ENCODE assay signal across 10 cellular contexts in genomic region chr2:226118471-226119429, GRCh38.
DNase-seq lines count a peak whose midpoint lies in the region; ATAC-seq lines count a peak whose summit lies in the region.
"Had no signal": no experiment of that assay in that cellular context is flagged by ENCODE, and none has a peak within 500 bp of the region (broad histone marks: within the 10 kb centered on the region; RNA-seq: fewer than 3 reads in every experiment).

No MANE protein-coding gene starts in this region.

- no peaks in the 10 kb centered on the region for H3K36me3 ChIP-seq in skeletal muscle satellite cell (ENCODE audit: insufficient read depth, low read length)

- H3K9me3 ChIP-seq in skeletal muscle satellite cell (replicated peaks; ENCODE audit: low read length) = no peaks in the 10 kb centered on the region

- DNase-seq in HCEC 1CT (peak; percentile 94), SKM-1 treated with dmso at 0.1 percent for 144 hours (lab: John Stamatoyannopoulos, UW; ENCODE audit: unreplicated experiment) (peak; percentile 92), Right ventricle myocardium superior (peak; percentile 36), NCI-H1436 treated with DMSO at 0.1 percent for 48 hours (lab: John Stamatoyannopoulos, UW) (no peak), SK-N-DZ (ENCODE audit: low spot score) (no peak), NCI-H2196 (lab: John Stamatoyannopoulos, UW; ENCODE audit: unreplicated experiment) (no peak), NCI-H526 treated with DMSO at 0.1 percent for 48 hours (lab: John Stamatoyannopoulos, UW) (no peak)
- DNase-seq: activated naive CD8-positive, alpha-beta T cell treated with anti-CD3 and anti-CD28 coated beads, Interleukin-2, amount 10 ng/mL, durations not matched to agents 7 days and 5 days; occipital lobe had no signal

- H3K4me2 ChIP-seq in skeletal muscle satellite cell (ENCODE audit: low read length) = peak overlapping the region; percentile 73

- peak overlapping the region; percentile 70 for H3K9ac ChIP-seq in skeletal muscle satellite cell (ENCODE audit: low read depth, low read length)

- H3K4me3 ChIP-seq in skeletal muscle satellite cell (ENCODE audit: low read length) = peak overlapping the region; percentile 37

- ATAC-seq in Right ventricle myocardium superior (ENCODE audit: poor library complexity) = peak; percentile 87

- H3K27me3 ChIP-seq in skeletal muscle satellite cell (ENCODE audit: control insufficient read depth, insufficient read depth, low read length) = no peaks in the 10 kb centered on the region

- H3K4me1 ChIP-seq in skeletal muscle satellite cell (ENCODE audit: control insufficient read depth, insufficient read depth, low read length) = peaks cover 64% of the 10 kb centered on the region

- intact Hi-C loops in Right ventricle myocardium superior (cut with DNase I) = no loop called here

Comparison
In these comparisons a context has a peak if more than half of its experiments do, and no peak if none do; other contexts are left out.
1. DNase-seq: peak in HCEC 1CT (single experiment), SKM-1 treated with dmso at 0.1 percent for 144 hours (single experiment) and Right ventricle myocardium superior (single experiment); none in NCI-H1436 treated with DMSO at 0.1 percent for 48 hours (single experiment), SK-N-DZ (single experiment), NCI-H2196 (single experiment) and NCI-H526 treated with DMSO at 0.1 percent for 48 hours (single experiment).